In genomic region chr1:40931601-40932000, GRCh38 we compare ENCODE assay signal across 22 cellular contexts. TPM values are rescaled to one million over a fixed set of nuclear protein-coding genes. Genes with fewer than 3 reads are reported as not detected.
DNase-seq lines count a peak whose midpoint lies in the region; ATAC-seq, FAIRE-seq and TF ChIP-seq lines count a peak whose summit lies in the region.
"Had no signal": no experiment of that assay in that cellular context is flagged by ENCODE, and none has a peak within 500 bp of the region (broad histone marks: within the 10 kb centered on the region; RNA-seq: fewer than 3 reads in every experiment).

No MANE protein-coding gene starts in this region.

- WGBS in HepG2 (ENCODE audit: low lambda C conversion rate): 69% methylated on average over 5 of the region's 5 CpGs
- 89% methylated on average over 4 of the region's 5 CpGs for WGBS in right lobe of liver (ENCODE audit: insufficient coverage, low coverage, low lambda C conversion rate, missing lambda C conversion rate)

- H3K27ac Mint-ChIP-seq in WTC11 (peak overlapping the region; percentile 71; the same call in 1 of the 2 replicates), nephron (peak overlapping the region in 2 of 3 experiments; percentile 23 to 26)
- H3K27ac Mint-ChIP-seq: B cell had no signal

- POLR2A ChIA-PET in HepG2 (lab: Yijun Ruan, JAX): interaction anchor here (1.0 to 1.2 kb wide), 2 partner anchors 21 to 78 kb away, joined by 3 read pairs; no protein-coding TSS in a partner anchor
- POLR2A ChIA-PET in WTC11 (lab: Charles Lee): no interaction called here

- peaks cover 5% of the 10 kb centered on the region; the same call in 1 of the 2 replicates for H3K9me3 Mint-ChIP-seq in WTC11
- H3K9me3 Mint-ChIP-seq in nephron: no peaks in the 10 kb centered on the region
- H3K9me3 Mint-ChIP-seq: CD4-positive, CD25-positive, alpha-beta regulatory T cell had no signal

- H3K4me1 Mint-ChIP-seq in WTC11 (peaks cover 18% of the 10 kb centered on the region), nephron (no peaks in the 10 kb centered on the region)
- H3K4me1 Mint-ChIP-seq: B cell; CD4-positive, CD25-positive, alpha-beta regulatory T cell had no signal

- intact Hi-C loops in HepG2 (cut with micrococcal nuclease; ENCODE audit: unreplicated experiment) (no loop called here), right lobe of liver (cut with DNase I) (no loop called here)

- H3K9me3 ChIP-seq in HepG2 (ENCODE audit: low read length) (no peaks in the 10 kb centered on the region), right lobe of liver (no peaks in the 10 kb centered on the region)
- H3K9me3 ChIP-seq: A549 had no signal

- no peak for ATAC-seq in HepG2
- ATAC-seq in right lobe of liver: no peak
- no peak for ATAC-seq in WTC11
- ATAC-seq in HG02884 (IDR thresholded peaks at IDR 0.05; ENCODE audit: unreplicated experiment): no peak
- no peak for ATAC-seq in HG02852 (IDR thresholded peaks at IDR 0.05; ENCODE audit: unreplicated experiment)
- ATAC-seq: A549, Panc1, SK-N-SH treated with all-trans-retinoic acid at 6 μM for 48 hours had no signal

- peak overlapping the region; percentile 32; the same call in 1 of the 2 replicates for H3K4me2 ChIP-seq in HepG2 (ENCODE audit: low read depth, low read length)
- H3K4me2 ChIP-seq: A549 had no signal

- H3K27ac ChIP-seq in HepG2 (ENCODE audit: extremely low read length, insufficient read depth, low read length) (no peak overlapping the region), right lobe of liver (no peak overlapping the region)
- H3K27ac ChIP-seq: HL-60 had no signal

- BruUV-seq in HepG2 (replicated peaks; lab: Mats Ljungman, UMichigan): no TSS peak

- H3K27me3 Mint-ChIP-seq in WTC11 (ENCODE audit: low read depth): no peaks in the 10 kb centered on the region; the same call in 1 of the 2 replicates
- H3K27me3 Mint-ChIP-seq in nephron (ENCODE audit: low read depth): peaks cover 6% of the 10 kb centered on the region

- H4K20me1 ChIP-seq in HepG2 (ENCODE audit: insufficient read depth, low read length): no peaks in the 10 kb centered on the region

- no peak overlapping the region for H2AFZ ChIP-seq in HepG2 (ENCODE audit: low read length)

- no peak overlapping the region for H3K9ac ChIP-seq in HepG2 (ENCODE audit: insufficient read depth, low read depth, low read length)

- CTCF ChIA-PET in HepG2 (lab: Yijun Ruan, JAX; ENCODE audit: low intra/inter-chr PET ratio, low total read pairs): no interaction called here
- CTCF ChIA-PET in WTC11 (lab: Charles Lee): interaction anchor here (1.2 to 4.5 kb wide), 4 partner anchors 8 to 78 kb away, joined by 3 to 44 read pairs (median 10); no protein-coding TSS in a partner anchor

- DNase-seq in HepG2 (ENCODE audit: low spot score): no peak
- DNase-seq in right lobe of liver: no peak
- no peak for DNase-seq in WTC11 (ENCODE audit: low spot score)
- no peak for DNase-seq in GF-D8 (lab: John Stamatoyannopoulos, UW)
- no peak for DNase-seq in NCI-H446 treated with DMSO at 0.1 percent for 48 hours (lab: John Stamatoyannopoulos, UW)
- DNase-seq: CD4-positive, CD25-positive, alpha-beta regulatory T cell; DMS153; GDM1; KBM-7; NCI-H1092; NCI-H1436; NCI-H187 treated with DMSO at 0.1 percent for 48 hours; NCI-H2227 treated with DMSO at 0.1 percent for 48 hours; NCI-H510A treated with DMSO at 0.1 percent for 48 hours had no signal

- TF ChIP-seq EP300 in HepG2 (IDR thresholded peaks at IDR 0.05; ENCODE audit: low read depth in 2 of 2, low read length in 2 of 2): no peak
- no peak for TF ChIP-seq EP300 in HepG2 (CRISPR knock-in tag; IDR thresholded peaks at IDR 0.05; ENCODE audit: borderline replicate concordance)

- in situ Hi-C loops in HepG2 (cut with HindIII; ENCODE audit: extremely low pct_ligation_motif_present, low pct_unique_long_range_greater_than_20kb): no loop called here

- H3K27me3 ChIP-seq in HepG2 (ENCODE audit: control insufficient read depth in 1 of 2, insufficient read depth in 2 of 2, low read length in 2 of 2) (no peaks in the 10 kb centered on the region), right lobe of liver (no peaks in the 10 kb centered on the region)

- H3K79me2 ChIP-seq in HepG2 (ENCODE audit: insufficient read depth, low read length): no peaks in the 10 kb centered on the region

- H3K4me1 ChIP-seq in HepG2 (ENCODE audit: insufficient read depth, low read length) (peaks cover 57% of the 10 kb centered on the region), right lobe of liver (peaks cover 0 to 9% (median 4%) of the 10 kb centered on the region in 4 donors)

- TF ChIP-seq CTCF in HepG2 (CRISPR knock-in tag; IDR thresholded peaks at IDR 0.05) (no peak), right lobe of liver (IDR thresholded peaks at IDR 0.05) (no peak), WTC11 (IDR thresholded peaks at IDR 0.05) (no peak), nephron (IDR thresholded peaks at IDR 0.05; ENCODE audit: unreplicated experiment in 3 of 3) (no peak)

- FAIRE-seq in HepG2 (lab: Jason Lieb, UNC): no peak
- FAIRE-seq: A549 had no signal

- H3K4me3 ChIP-seq in HepG2 (replicated peaks in 1 of 3; ENCODE audit: insufficient read depth in 1 of 3, low read depth in 2 of 3, low read length in 3 of 3) (no peak overlapping the region), right lobe of liver (no peak overlapping the region)
- H3K4me3 ChIP-seq: A549 had no signal

- H3K36me3 Mint-ChIP-seq in WTC11 (no peaks in the 10 kb centered on the region), nephron (ENCODE audit: low read depth) (no peaks in the 10 kb centered on the region)
- H3K36me3 Mint-ChIP-seq: CD4-positive, CD25-positive, alpha-beta regulatory T cell had no signal

- no peak for TF ChIP-seq POLR2A in HepG2 (IDR thresholded peaks at IDR 0.05; ENCODE audit: insufficient read depth in 1 of 2, low read depth in 2 of 2, low read length in 2 of 2)
- TF ChIP-seq POLR2A in right lobe of liver (IDR thresholded peaks at IDR 0.05): no peak

- H3K4me3 Mint-ChIP-seq in WTC11: no peak overlapping the region
- H3K4me3 Mint-ChIP-seq in nephron: no peak overlapping the region
- H3K4me3 Mint-ChIP-seq: B cell; CD4-positive, CD25-positive, alpha-beta regulatory T cell had no signal

- TF ChIP-seq RAD21 in HepG2 (CRISPR knock-in tag; IDR thresholded peaks at IDR 0.05): no peak

- no peaks in the 10 kb centered on the region for H3K36me3 ChIP-seq in HepG2 (replicated peaks in 1 of 2; ENCODE audit: control insufficient read depth in 1 of 2, insufficient read depth in 2 of 2, low read length in 2 of 2)
- H3K36me3 ChIP-seq in right lobe of liver: no peaks in the 10 kb centered on the region

TF ChIP-seq in HepG2, 621 proteins besides CTCF, POLR2A, EP300 and RAD21:
- 0 out of 2 replicates have a peak, but pooled peaks have one; percentile 30 for TF ChIP-seq THAP7 (CRISPR knock-in tag; IDR thresholded peaks at IDR 0.05)
- TF ChIP-seq NR2F6 (IDR thresholded peaks at IDR 0.05): no peak
- TF ChIP-seq NR2F6 (CRISPR knock-in tag; IDR thresholded peaks at IDR 0.05): no peak
TF ChIP-seq in HepG2: peak in this region for 1.

TF ChIP-seq in WTC11, 78 proteins besides CTCF, POLR2A, EP300 and RAD21 (continues in another document):
- TF ChIP-seq NR2C2 (CRISPR knock-in tag; IDR thresholded peaks at IDR 0.05) (no peak), ZBTB43 (CRISPR knock-in tag; IDR thresholded peaks at IDR 0.05) (no peak), NFYB (CRISPR knock-in tag; conservative IDR thresholded peaks at IDR 0.05; ENCODE audit: low read depth) (no peak), ZNF263 (CRISPR knock-in tag; IDR thresholded peaks at IDR 0.05; ENCODE audit: low read depth) (no peak), ZNF121 (CRISPR knock-in tag; IDR thresholded peaks at IDR 0.05) (no peak), NFATC4 (CRISPR knock-in tag; IDR thresholded peaks at IDR 0.05) (no peak)

RNA-seq across cellular contexts. Expression of gene CTPS1, which starts 47.9 kb away (rescaled TPM):
- total RNA-seq in HepG2 (2016; rRNA removed; fragmentation: Illumina TruSeq; extraction: Trizol) (42.8 and 63.1 TPM in 2 replicates), right lobe of liver (10 to 100 TPM; 13.1 to 48.0 (median 42.2) TPM), WTC11 (2021) (65.7 to 73.4 TPM (median 65.8 TPM) in 3 replicates)
- total RNA-seq in HepG2 (2016; cell fraction: cytosol; rRNA removed; fragmentation: Illumina TruSeq; extraction: Trizol; ENCODE audit: low read depth): 8.1 and 8.4 TPM in 2 replicates
- total RNA-seq in HepG2 (2016; cell fraction: insoluble cytoplasmic fraction; rRNA removed; fragmentation: Illumina TruSeq; extraction: Trizol): 40.9 and 54.3 TPM in 2 replicates
- 18.5 and 19.2 TPM in 2 replicates for total RNA-seq in HepG2 (2016; cell fraction: membrane; rRNA removed; fragmentation: Illumina TruSeq; extraction: Trizol)
- 56.4 and 60.8 TPM in 2 replicates for total RNA-seq in HepG2 (2016; cell fraction: nucleus; rRNA removed; fragmentation: Illumina TruSeq; extraction: Trizol)
- 9.6 and 10.1 TPM in 2 replicates for polyA plus RNA-seq in HepG2 (2011; rRNA removed)
- 6.4 and 7.9 TPM in 2 replicates for polyA plus RNA-seq in HepG2 (2011; cell fraction: cytosol; rRNA removed)
- polyA plus RNA-seq in HepG2 (2011; cell fraction: nucleus; rRNA removed): 42.7 and 43.4 TPM in 2 replicates
- polyA plus RNA-seq in HepG2 (2012): 19.4 and 21.9 TPM in 2 replicates
- polyA plus RNA-seq in HepG2 (2016; cell fraction: cytosol; fragmentation: Illumina TruSeq; extraction: Trizol; ENCODE audit: low read depth): 4.7 and 5.0 TPM in 2 replicates
- 61.3 and 68.4 TPM in 2 replicates for polyA plus RNA-seq in HepG2 (2016; cell fraction: insoluble cytoplasmic fraction; fragmentation: Illumina TruSeq; extraction: Trizol; ENCODE audit: low read depth)
- polyA plus RNA-seq in HepG2 (2016; cell fraction: membrane; fragmentation: Illumina TruSeq; extraction: Trizol; ENCODE audit: low read depth): 9.5 and 10.5 TPM in 2 replicates
- polyA plus RNA-seq in HepG2 (2016; cell fraction: nucleus; fragmentation: Illumina TruSeq; extraction: Trizol; ENCODE audit: insufficient read depth, low read depth): 105 and 109 TPM in 2 replicates
- polyA minus RNA-seq in HepG2 (2011; rRNA and poly(A)+ RNA removed; ENCODE audit: low replicate concordance): 23.3 and 120 TPM in 2 replicates
- polyA minus RNA-seq in HepG2 (2011; cell fraction: cytosol; rRNA and poly(A)+ RNA removed): 7.5 and 8.1 TPM in 2 replicates
- 51.4 and 55.3 TPM in 2 replicates for polyA minus RNA-seq in HepG2 (2011; cell fraction: nucleus; rRNA and poly(A)+ RNA removed)
